In the genomic region with DNA sequence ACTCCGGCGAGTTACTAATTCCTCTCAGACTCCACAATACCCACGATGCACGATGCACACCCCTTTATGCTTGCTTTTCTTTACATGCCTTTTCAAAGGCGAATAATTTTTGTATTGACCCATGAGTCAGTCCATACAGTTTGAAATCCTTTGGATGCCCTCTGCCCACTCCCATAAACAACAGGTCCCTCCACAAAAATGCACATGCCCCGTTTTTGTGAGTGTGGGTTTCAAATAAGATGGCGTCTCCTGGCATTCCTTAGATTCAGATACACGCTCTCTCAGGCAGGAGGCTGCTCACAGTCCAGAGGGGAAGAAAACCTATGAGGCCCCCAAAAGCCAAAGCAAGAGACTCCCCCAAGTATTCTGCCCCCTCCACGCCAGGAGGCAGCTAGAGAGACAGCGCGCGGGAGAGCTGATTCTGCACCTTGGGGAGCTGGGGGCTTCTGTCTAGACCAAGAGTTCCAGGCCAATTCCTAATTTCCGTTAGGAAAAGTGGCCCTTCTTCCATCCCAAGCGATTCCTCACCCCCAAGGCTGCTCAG, we compare ENCODE assay signal across 14 cellular contexts. TPM values are rescaled to one million over a fixed set of nuclear protein-coding genes. Genes with fewer than 3 reads are reported as not detected.
DNase-seq lines count a peak whose midpoint lies in the region; ATAC-seq lines count a peak whose summit lies in the region.
"Had no signal": no experiment of that assay in that cellular context is flagged by ENCODE, and none has a peak within 500 bp of the region (broad histone marks: within the 10 kb centered on the region; RNA-seq: fewer than 3 reads in every experiment).

No MANE protein-coding gene starts in this region.

- no peak overlapping the region for H3K27ac Mint-ChIP-seq in stimulated activated naive B cell treated with anti-CD40 and anti-IgM and Interleukin-4, amounts not matched to agents 10 μg/mL and 1 μg/mL and 100 μg/mL, for 72 hours

- H3K4me3 Mint-ChIP-seq in activated T-cell treated with anti-CD3 and anti-CD28 coated beads, Interleukin-2, amount 50 U/mL, for 4 hours: peak overlapping the region; percentile 59
- H3K4me3 Mint-ChIP-seq in stimulated activated naive B cell treated with anti-CD40 and anti-IgM and Interleukin-4, amounts not matched to agents 10 μg/mL and 1 μg/mL and 100 μg/mL, for 72 hours: peak overlapping the region; percentile 41 to 75

- no peaks in the 10 kb centered on the region for H3K36me3 Mint-ChIP-seq in activated T-cell treated with anti-CD3 and anti-CD28 coated beads, Interleukin-2, amount 50 U/mL, for 4 hours (ENCODE audit: insufficient read depth)
- H3K36me3 Mint-ChIP-seq in stimulated activated naive B cell treated with anti-CD40 and anti-IgM and Interleukin-4, amounts not matched to agents 10 μg/mL and 1 μg/mL and 100 μg/mL, for 72 hours: peaks cover 0 to 7% of the 10 kb centered on the region in 2 donors

- no peak overlapping the region for H3K9ac ChIP-seq in iPS-20b (ENCODE audit: low read depth, low read length)
- H3K9ac ChIP-seq: parathyroid adenoma had no signal

- no peaks in the 10 kb centered on the region for H3K9me3 Mint-ChIP-seq in activated T-cell treated with anti-CD3 and anti-CD28 coated beads, Interleukin-2, amount 50 U/mL, for 4 hours
- no peaks in the 10 kb centered on the region for H3K9me3 Mint-ChIP-seq in stimulated activated naive B cell treated with anti-CD40 and anti-IgM and Interleukin-4, amounts not matched to agents 10 μg/mL and 1 μg/mL and 100 μg/mL, for 72 hours

- H3K36me3 ChIP-seq in iPS-20b (ENCODE audit: insufficient read depth, low read depth, low read length): no peaks in the 10 kb centered on the region

- no peak overlapping the region for H3K27ac ChIP-seq in iPS-20b (ENCODE audit: low read length)
- H3K27ac ChIP-seq: parathyroid adenoma had no signal

- no peak for DNase-seq in activated T-cell treated with anti-CD3 and anti-CD28 coated beads, Interleukin-2, amount 50 U/mL, for 4 hours
- no peak for DNase-seq in activated T-cell treated with anti-CD3 and anti-CD28 coated beads, Interleukin-2, amount 50 U/mL, for 48 hours
- DNase-seq in SW480 (ENCODE audit: low spot score) (peak; percentile 18), NCI-H748 treated with DMSO at 0.1 percent for 48 hours (lab: John Stamatoyannopoulos, UW) (no peak), hypothalamus (lab: John Stamatoyannopoulos, UW) (no peak)
- no peak for DNase-seq in stimulated activated naive B cell treated with anti-CD40 and anti-IgM and Interleukin-4, amounts not matched to agents 10 μg/mL and 1 μg/mL and 100 μg/mL, for 72 hours
- DNase-seq in stimulated activated CD4-positive, alpha-beta T cell treated with anti-CD3 and anti-CD28 coated beads, Interleukin-1b, Interleukin-23, amount 100 ng/mL, for 48 hours: no peak
- DNase-seq: KG1; kidney glomerular epithelial cell; NCI-H187 treated with DMSO at 0.1 percent for 48 hours; stimulated activated CD4-positive, alpha-beta T cell treated with anti-CD3 and anti-CD28 coated beads, Interleukin-4, amount 100 ng/mL, for 24 hours had no signal

- no peak for ATAC-seq in activated T-cell treated with anti-CD3 and anti-CD28 coated beads, Interleukin-2, amount 50 U/mL, for 4 hours
- ATAC-seq in stimulated activated naive B cell treated with anti-CD40 and anti-IgM and Interleukin-4, amounts not matched to agents 10 μg/mL and 1 μg/mL and 100 μg/mL, for 72 hours (replicated peaks): no peak

- H3K27me3 ChIP-seq in iPS-20b (ENCODE audit: insufficient read depth, low read length): peaks cover 100% of the 10 kb centered on the region

- peak overlapping the region; percentile 26; the same call in 1 of the 2 replicates for H3K4me3 ChIP-seq in iPS-20b (ENCODE audit: low read length)

- peaks cover 23% of the 10 kb centered on the region for H3K4me1 Mint-ChIP-seq in activated T-cell treated with anti-CD3 and anti-CD28 coated beads, Interleukin-2, amount 50 U/mL, for 4 hours (ENCODE audit: low read depth)
- H3K4me1 Mint-ChIP-seq in stimulated activated naive B cell treated with anti-CD40 and anti-IgM and Interleukin-4, amounts not matched to agents 10 μg/mL and 1 μg/mL and 100 μg/mL, for 72 hours: peaks cover 27 to 41% of the 10 kb centered on the region in 2 donors

- H3K9me3 ChIP-seq in iPS-20b (ENCODE audit: insufficient read depth, low read depth, low read length): no peaks in the 10 kb centered on the region; the same call in 1 of the 2 replicates

- H3K4me1 ChIP-seq in iPS-20b (ENCODE audit: insufficient read depth, low read length): no peaks in the 10 kb centered on the region
- H3K4me1 ChIP-seq: parathyroid adenoma had no signal

- H3K27me3 Mint-ChIP-seq in activated T-cell treated with anti-CD3 and anti-CD28 coated beads, Interleukin-2, amount 50 U/mL, for 4 hours (ENCODE audit: low read depth): peaks cover 69% of the 10 kb centered on the region
- peaks cover 80 to 91% of the 10 kb centered on the region in 2 donors for H3K27me3 Mint-ChIP-seq in stimulated activated naive B cell treated with anti-CD40 and anti-IgM and Interleukin-4, amounts not matched to agents 10 μg/mL and 1 μg/mL and 100 μg/mL, for 72 hours

RNA-seq across cellular contexts. Expression of a gene that starts 19.6 kb away (rescaled TPM):
- total RNA-seq in activated T-cell treated with anti-CD3 and anti-CD28 coated beads, Interleukin-2, amount 50 U/mL, for 4 hours: 1 to 10 TPM in 2 of 3 donors, under 1 TPM in 1; 0.63 to 1.4 (median 1.2) TPM
- total RNA-seq: temporal lobe had no signal

RNA-seq across cellular contexts. Expression of a gene that starts 30.6 kb away (rescaled TPM):
- total RNA-seq in activated T-cell treated with anti-CD3 and anti-CD28 coated beads, Interleukin-2, amount 50 U/mL, for 4 hours: under 1 TPM in 2 of 3 donors, not detected in 1; 0.14 to 0.18 TPM

RNA-seq across cellular contexts. Expression of a gene that starts 34.9 kb away (rescaled TPM):
- under 1 TPM; 0.18 to 0.43 (median 0.38) TPM for total RNA-seq in activated T-cell treated with anti-CD3 and anti-CD28 coated beads, Interleukin-2, amount 50 U/mL, for 4 hours
- total RNA-seq: temporal lobe had no signal

RNA-seq across cellular contexts. Expression of a gene that starts 40.9 kb away (rescaled TPM):
- total RNA-seq in activated T-cell treated with anti-CD3 and anti-CD28 coated beads, Interleukin-2, amount 50 U/mL, for 4 hours: under 1 TPM in 2 of 3 donors, not detected in 1; 0.24 to 0.27 TPM
- total RNA-seq: temporal lobe had no signal

RNA-seq across cellular contexts. Expression of a gene that starts 52.1 kb away (rescaled TPM):
- total RNA-seq in activated T-cell treated with anti-CD3 and anti-CD28 coated beads, Interleukin-2, amount 50 U/mL, for 4 hours: under 1 TPM in 1 of 3 donors, not detected in 2; 0.08 TPM
- total RNA-seq: temporal lobe had no signal
